In the genomic region with DNA sequence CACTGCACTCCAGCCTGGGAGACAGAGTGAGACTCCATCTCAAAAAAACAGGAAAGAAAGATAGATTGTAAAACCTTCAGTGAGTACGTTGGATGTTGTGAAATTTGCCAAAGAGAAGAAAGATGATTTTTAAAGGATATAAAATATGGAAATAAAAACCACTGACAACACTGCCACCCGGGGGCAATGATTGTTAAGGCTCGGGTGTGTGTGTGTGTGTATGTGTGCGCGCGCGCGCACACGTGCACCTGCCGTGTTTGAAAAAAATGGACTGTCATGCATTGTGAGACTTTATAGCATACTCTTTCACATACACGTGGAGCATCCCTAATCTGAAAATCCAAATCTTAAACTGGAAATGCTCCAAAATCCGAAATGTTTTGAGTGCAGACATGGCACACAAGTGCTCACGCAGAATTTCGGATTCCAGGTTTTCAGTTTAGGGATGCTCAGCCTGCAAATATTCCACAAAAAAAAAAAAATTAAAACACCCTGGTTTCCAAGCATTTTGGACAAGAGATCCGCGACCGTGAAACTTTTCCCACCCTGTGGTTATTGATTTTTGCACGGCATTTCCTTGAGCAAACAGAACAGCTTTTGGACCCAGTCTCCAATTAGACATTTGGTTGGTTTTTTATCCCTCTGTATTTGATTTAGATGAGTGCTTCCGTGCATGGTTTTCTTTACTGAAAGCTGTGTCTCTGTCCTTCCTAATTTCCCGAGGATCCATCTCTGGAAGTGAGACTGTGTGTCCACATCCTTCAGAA, we compare ENCODE assay signal across 29 cellular contexts.
A peak's percentile ranks its signal among the peaks of the same experiment; 100 is the strongest.
DNase-seq lines count a peak whose midpoint lies in the region; ATAC-seq and TF ChIP-seq lines count a peak whose summit lies in the region.
"Had no signal": no experiment of that assay in that cellular context is flagged by ENCODE, and none has a peak within 500 bp of the region (broad histone marks: within the 10 kb centered on the region; RNA-seq: fewer than 3 reads in every experiment).

No MANE protein-coding gene starts in this region.

- H3K36me3 ChIP-seq in DND-41 (ENCODE audit: insufficient read depth, low read length) (no peaks in the 10 kb centered on the region), tibial nerve (peaks cover 0 to 21% (median 0%) of the 10 kb centered on the region in 3 donors)
- H3K36me3 ChIP-seq: adrenal gland had no signal

- no peak overlapping the region for H3K4me2 ChIP-seq in DND-41 (ENCODE audit: insufficient read depth, low read length)

- peaks cover 5% of the 10 kb centered on the region for H3K4me1 Mint-ChIP-seq in neural crest cell

- H3K9me3 ChIP-seq in DND-41 (ENCODE audit: insufficient read depth, low read length, severe bottlenecking), result no peaks in the 10 kb centered on the region
- H3K9me3 ChIP-seq in tibial nerve, result no peaks in the 10 kb centered on the region
- H3K9me3 ChIP-seq: adrenal gland had no signal

- WGBS in tibial nerve, 2 donors, result 68 to 87% methylated on average over 20 of the region's 20 CpGs

- no peak for ATAC-seq in DND-41 (ENCODE audit: insufficient read depth, low read depth)
- ATAC-seq: effector memory CD8-positive, alpha-beta T cell; esophagus mucosa; sciatic nerve; stimulated activated effector memory CD8-positive, alpha-beta T cell treated with anti-CD3 and anti-CD28 coated beads, Interleukin-12 subunit alpha, Interleukin-12 subunit beta, amount 100 ng/mL, for 72 hours; T-cell had no signal

- H3K27ac ChIP-seq in DND-41 (ENCODE audit: low read length) (no peak overlapping the region), tibial nerve (no peak overlapping the region)
- H3K27ac ChIP-seq: adrenal gland, coronary artery had no signal

- no peaks in the 10 kb centered on the region for H3K27me3 Mint-ChIP-seq in neural crest cell (ENCODE audit: low read depth)
- H3K27me3 Mint-ChIP-seq: effector memory CD8-positive, alpha-beta T cell had no signal

- no peaks in the 10 kb centered on the region for H3K27me3 ChIP-seq in DND-41 (ENCODE audit: insufficient read depth, low read length, poor library complexity)
- H3K27me3 ChIP-seq in tibial nerve, result no peaks in the 10 kb centered on the region
- H3K27me3 ChIP-seq: adrenal gland had no signal

- H3K79me2 ChIP-seq in DND-41 (ENCODE audit: insufficient read depth, low read length), result no peaks in the 10 kb centered on the region

- H3K9me3 Mint-ChIP-seq in neural crest cell, result no peaks in the 10 kb centered on the region
- H3K9me3 Mint-ChIP-seq: activated naive CD4-positive, alpha-beta T cell treated with anti-CD3 and anti-CD28 coated beads for 36 hours; effector memory CD8-positive, alpha-beta T cell; nephron progenitor cell; stimulated activated effector memory CD8-positive, alpha-beta T cell treated with anti-CD3 and anti-CD28 coated beads, Interleukin-12 subunit alpha, Interleukin-12 subunit beta, amount 100 ng/mL, for 72 hours; T-cell had no signal

- H3K4me1 ChIP-seq in DND-41 (ENCODE audit: insufficient read depth, low read length) (no peaks in the 10 kb centered on the region), tibial nerve (peaks cover 0 to 4% (median 0%) of the 10 kb centered on the region in 4 donors)
- H3K4me1 ChIP-seq: adrenal gland had no signal

- no peak overlapping the region for H2AFZ ChIP-seq in DND-41 (ENCODE audit: low read depth, low read length)

- peak; percentile 30 for TF ChIP-seq CTCF in DND-41 (IDR thresholded peaks at IDR 0.05; ENCODE audit: borderline replicate concordance, extremely low read depth, low read length, poor library complexity, severe bottlenecking)
- peak; percentile 18 for TF ChIP-seq CTCF in cardiac fibroblast (IDR thresholded peaks at IDR 0.05; ENCODE audit: low read depth, low read length)
- TF ChIP-seq CTCF in neural crest cell (conservative IDR thresholded peaks at IDR 0.05), result peak; percentile 19
- no peak for TF ChIP-seq CTCF in tibial nerve (IDR thresholded peaks at IDR 0.05)

- no peak overlapping the region for H3K27ac Mint-ChIP-seq in neural crest cell (ENCODE audit: unreplicated experiment)
- H3K27ac Mint-ChIP-seq: activated naive CD4-positive, alpha-beta T cell treated with anti-CD3 and anti-CD28 coated beads for 36 hours; CD4-positive, CD25-positive, alpha-beta regulatory T cell; effector memory CD8-positive, alpha-beta T cell; stimulated activated effector memory CD8-positive, alpha-beta T cell treated with anti-CD3 and anti-CD28 coated beads, Interleukin-12 subunit alpha, Interleukin-12 subunit beta, amount 100 ng/mL, for 72 hours; T-cell had no signal

- no peak for TF ChIP-seq EP300 in tibial nerve (IDR thresholded peaks at IDR 0.05)

- no peaks in the 10 kb centered on the region for H4K20me1 ChIP-seq in DND-41 (ENCODE audit: insufficient read depth, low read length)

- H3K9ac ChIP-seq in DND-41 (ENCODE audit: low read depth, low read length), result no peak overlapping the region

- DNase-seq in DND-41, result no peak
- DNase-seq in HT-29 (ENCODE audit: low spot score), result peak; percentile 8
- DNase-seq in cardiac fibroblast (ENCODE audit: low read depth in 2 of 2), result no peak
- DNase-seq in neural crest cell (ENCODE audit: low read depth, low spot score), result no peak
- no peak for DNase-seq in H4 (ENCODE audit: low spot score)
- DNase-seq in HuH-7.5 (ENCODE audit: low spot score), result no peak
- no peak for DNase-seq in tibial nerve (ENCODE audit: low spot score in 2 of 2)
- DNase-seq: activated CD4-positive, alpha-beta T cell treated with anti-CD3 and anti-CD28 coated beads, Interleukin-2, amount 50 U/mL, for 4 hours; activated CD4-positive, CD25-positive, alpha-beta regulatory T cell; activated naive CD4-positive, alpha-beta T cell treated with anti-CD3 and anti-CD28 coated beads for 36 hours; adrenal gland; CD4-positive, CD25-positive, alpha-beta regulatory T cell; effector memory CD8-positive, alpha-beta T cell; foreskin melanocyte; GOT3; KG1; NCI-H187; NCI-H69; nephron progenitor cell; RPMI8226; stimulated activated CD4-positive, alpha-beta T cell treated with anti-CD3 and anti-CD28 coated beads, Interleukin-12 subunit alpha, Interleukin-12 subunit beta, amount 100 ng/mL, for 4 hours; stimulated activated CD4-positive, alpha-beta T cell treated with anti-CD3 and anti-CD28 coated beads, Interleukin-4, amount 100 ng/mL, for 1 hour; substantia nigra; T-cell had no signal

- peaks cover 4% of the 10 kb centered on the region for H3K36me3 Mint-ChIP-seq in neural crest cell (ENCODE audit: low read depth)
- H3K36me3 Mint-ChIP-seq: CD4-positive, CD25-positive, alpha-beta regulatory T cell; T-cell had no signal

- no peak for TF ChIP-seq POLR2A in tibial nerve (IDR thresholded peaks at IDR 0.05)

- H3K4me3 ChIP-seq in DND-41 (ENCODE audit: low read depth in 1 of 2, low read length in 2 of 2) (no peak overlapping the region), cardiac fibroblast (replicated peaks in 1 of 2; ENCODE audit: low read depth in 2 of 2, low read length in 2 of 2) (no peak overlapping the region), tibial nerve (no peak overlapping the region)
- H3K4me3 ChIP-seq: adrenal gland, coronary artery, lung had no signal

- no peak overlapping the region for H3K4me3 Mint-ChIP-seq in neural crest cell
- H3K4me3 Mint-ChIP-seq: activated naive CD4-positive, alpha-beta T cell treated with anti-CD3 and anti-CD28 coated beads for 36 hours; CD4-positive, CD25-positive, alpha-beta regulatory T cell; effector memory CD8-positive, alpha-beta T cell; nephron progenitor cell; stimulated activated effector memory CD8-positive, alpha-beta T cell treated with anti-CD3 and anti-CD28 coated beads, Interleukin-12 subunit alpha, Interleukin-12 subunit beta, amount 100 ng/mL, for 72 hours; T-cell had no signal

Comparison
In these comparisons a context has a peak if more than half of its experiments do, and no peak if none do; other contexts are left out.
1. CTCF ChIP-seq: peak in DND-41 (single experiment), cardiac fibroblast (single experiment) and neural crest cell (single experiment); none in tibial nerve (0 of 5).